In the genomic region with DNA sequence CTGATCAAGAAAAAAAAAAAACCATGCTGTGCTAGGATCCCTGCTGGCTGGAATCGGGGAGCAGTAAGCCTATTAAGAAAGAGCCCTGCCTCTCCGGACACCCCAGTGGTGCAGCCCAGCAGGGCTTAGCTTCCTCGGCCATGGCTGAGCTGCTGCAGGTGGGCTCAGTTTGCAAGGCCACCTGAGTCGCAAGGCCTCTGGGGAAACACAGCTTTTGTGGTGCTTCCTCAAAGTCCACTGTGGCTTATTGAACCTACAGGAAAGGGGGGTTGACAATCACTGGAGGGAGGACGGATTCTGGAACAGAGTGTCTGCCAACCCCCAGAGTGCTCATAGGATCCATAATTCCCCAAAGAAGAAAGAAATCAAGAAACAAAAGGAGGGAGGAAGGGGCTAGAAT, we compare ENCODE assay signal across 18 cellular contexts.
DNase-seq lines count a peak whose midpoint lies in the region; ATAC-seq and TF ChIP-seq lines count a peak whose summit lies in the region.
"Had no signal": no experiment of that assay in that cellular context is flagged by ENCODE, and none has a peak within 500 bp of the region (broad histone marks: within the 10 kb centered on the region; RNA-seq: fewer than 3 reads in every experiment).

No MANE protein-coding gene starts in this region.

- ATAC-seq in right cardiac atrium = no peak
- ATAC-seq: GM12878 had no signal

- H3K18ac ChIP-seq in trophoblast cell (ENCODE audit: low read length) = peak overlapping the region; percentile 25

- no peak overlapping the region for H3K23ac ChIP-seq in trophoblast cell (ENCODE audit: low read length)

- no peak overlapping the region for H4K12ac ChIP-seq in trophoblast cell (ENCODE audit: low read depth, low read length)

- H2BK120ac ChIP-seq in trophoblast cell (ENCODE audit: insufficient read depth, low read length, poor library complexity) = peak overlapping the region; percentile 48

- 86% methylated on average over 5 of the region's 5 CpGs for WGBS in right cardiac atrium
- WGBS in trophoblast cell (ENCODE audit: extremely low coverage, insufficient coverage, insufficient read length) = no CpG with 5 or more reads among the region's 5 CpGs
- 99% methylated on average over 5 of the region's 5 CpGs; no CpG with 5 or more reads in 1 of the 2 donors for WGBS in transverse colon (ENCODE audit: low coverage in 1 of 2), 2 donors

- H3K9ac ChIP-seq in trophoblast cell (ENCODE audit: low read length) = no peak overlapping the region
- H3K9ac ChIP-seq: GM23248 had no signal

- H2BK12ac ChIP-seq in trophoblast cell (ENCODE audit: low read length) = peak overlapping the region; percentile 100

- no peak for TF ChIP-seq EP300 in transverse colon (IDR thresholded peaks at IDR 0.05; ENCODE audit: low read depth)

- no peaks in the 10 kb centered on the region for H3K9me3 ChIP-seq in right cardiac atrium (ENCODE audit: control insufficient read depth, low read length)
- no peaks in the 10 kb centered on the region for H3K9me3 ChIP-seq in trophoblast cell (ENCODE audit: insufficient read depth, low read depth, low read length)
- no peaks in the 10 kb centered on the region for H3K9me3 ChIP-seq in vagina
- no peaks in the 10 kb centered on the region for H3K9me3 ChIP-seq in transverse colon

- no peaks in the 10 kb centered on the region for H3K4me1 ChIP-seq in right cardiac atrium (ENCODE audit: control insufficient read depth, insufficient read depth, low read length)
- H3K4me1 ChIP-seq in trophoblast cell (ENCODE audit: control insufficient read depth in 1 of 2, insufficient read depth in 2 of 2, low read length in 2 of 2) = peaks cover 12 to 19% of the 10 kb centered on the region in 2 experiments
- H3K4me1 ChIP-seq in vagina = no peaks in the 10 kb centered on the region
- peaks cover 0 to 3% (median 0%) of the 10 kb centered on the region in 4 donors for H3K4me1 ChIP-seq in transverse colon

- H3K36me3 ChIP-seq in trophoblast cell (ENCODE audit: control insufficient read depth in 1 of 2, insufficient read depth in 2 of 2, low read length in 2 of 2) = peaks cover 0 to 2% of the 10 kb centered on the region in 2 experiments
- no peaks in the 10 kb centered on the region for H3K36me3 ChIP-seq in vagina
- H3K36me3 ChIP-seq in transverse colon = no peaks in the 10 kb centered on the region

- intact Hi-C loops in cardiac septum (cut with DNase I) (no loop called here), right cardiac atrium (cut with DNase I) (no loop called here), vagina (cut with DNase I) (no loop called here), transverse colon (cut with DNase I; ENCODE audit: low total_unique reads) (no loop called here)

- H3K27me3 ChIP-seq in right cardiac atrium (ENCODE audit: control insufficient read depth, insufficient read depth) (no peaks in the 10 kb centered on the region), trophoblast cell (ENCODE audit: insufficient read depth, low read length) (no peaks in the 10 kb centered on the region), vagina (no peaks in the 10 kb centered on the region), transverse colon (peaks cover 5% of the 10 kb centered on the region)

- H3K79me2 ChIP-seq in trophoblast cell (ENCODE audit: control insufficient read depth, insufficient read depth, low read length, poor library complexity) = peaks cover 5% of the 10 kb centered on the region

- peak overlapping the region; percentile 91 for H4K91ac ChIP-seq in trophoblast cell (ENCODE audit: low read depth, low read length)

- H3K79me1 ChIP-seq in trophoblast cell (ENCODE audit: low read length) = peaks cover 42% of the 10 kb centered on the region

- in situ Hi-C loops in transverse colon (cut with MboI; ENCODE audit: low pct_ligation_motif_present in 1 of 4, low pct_unique_long_range_greater_than_20kb in 1 of 4, low sequenced_read_pairs in 3 of 4) = no loop called here

- H3K27ac ChIP-seq in right cardiac atrium (ENCODE audit: low read length) (no peak overlapping the region), coronary artery (no peak overlapping the region), trophoblast cell (ENCODE audit: low read depth, low read length) (no peak overlapping the region), vagina (no peak overlapping the region), transverse colon (no peak overlapping the region)
- H3K27ac ChIP-seq: GM23248 had no signal

- DNase-seq in cardiac septum (ENCODE audit: low spot score) (peak; percentile 17), right cardiac atrium (no peak), coronary artery (ENCODE audit: low spot score) (peak; percentile 52), trophoblast cell (no peak), vagina (ENCODE audit: extremely low spot score in 2 of 2) (peak; percentile 54 to 72), transverse colon (no peak), NCI-H1436 treated with DMSO at 0.1 percent for 48 hours (lab: John Stamatoyannopoulos, UW) (no peak)
- DNase-seq: C1 segment of cervical spinal cord; CD4-positive, CD25-positive, alpha-beta regulatory T cell; CD8-positive, alpha-beta memory T cell; DMS 273 treated with DMSO at 0.1 percent for 48 hours; DMS79; EL; GDM1; GM23248; H7; HCEC 1CT had no signal

- peak overlapping the region; percentile 39 for H2BK5ac ChIP-seq in trophoblast cell (ENCODE audit: low read depth, low read length, poor library complexity)

- TF ChIP-seq POLR2A in vagina (IDR thresholded peaks at IDR 0.05) (no peak), transverse colon (IDR thresholded peaks at IDR 0.05) (no peak)

- H3K4ac ChIP-seq in trophoblast cell (ENCODE audit: low read depth, low read length) = peak overlapping the region; percentile 19

- no peak overlapping the region for H2AFZ ChIP-seq in trophoblast cell (ENCODE audit: insufficient read depth, low read length, poor library complexity)
- H2AFZ ChIP-seq: GM23248 had no signal

- no peak for TF ChIP-seq CTCF in coronary artery (IDR thresholded peaks at IDR 0.05)
- TF ChIP-seq CTCF in vagina (IDR thresholded peaks at IDR 0.05) = no peak
- no peak for TF ChIP-seq CTCF in transverse colon (IDR thresholded peaks at IDR 0.05)

- H4K8ac ChIP-seq in trophoblast cell (ENCODE audit: low read depth, low read length) = peak overlapping the region; percentile 69

- H3K4me3 ChIP-seq in right cardiac atrium (ENCODE audit: low read length) = no peak overlapping the region
- no peak overlapping the region for H3K4me3 ChIP-seq in coronary artery
- no peak overlapping the region for H3K4me3 ChIP-seq in trophoblast cell (ENCODE audit: low read depth, low read length)
- H3K4me3 ChIP-seq in vagina = no peak overlapping the region
- no peak overlapping the region for H3K4me3 ChIP-seq in transverse colon
- H3K4me3 ChIP-seq: GM12878, GM23248 had no signal

- H2AK5ac ChIP-seq in trophoblast cell (ENCODE audit: low read length) = peak overlapping the region; percentile 70

- H3K14ac ChIP-seq in trophoblast cell (ENCODE audit: low read length) = peak overlapping the region; percentile 50

- H3K4me2 ChIP-seq in trophoblast cell (ENCODE audit: low read length) = no peak overlapping the region

Comparison
In these comparisons a context has a peak if more than half of its experiments do, and no peak if none do; other contexts are left out.
1. DNase-seq: peak in cardiac septum (single experiment), coronary artery (single experiment) and vagina (2 of 2); none in right cardiac atrium (0 of 3), trophoblast cell (0 of 2), transverse colon (single experiment) and NCI-H1436 treated with DMSO at 0.1 percent for 48 hours (single experiment).